ENCODE assay signal across 10 cellular contexts in the genomic region with DNA sequence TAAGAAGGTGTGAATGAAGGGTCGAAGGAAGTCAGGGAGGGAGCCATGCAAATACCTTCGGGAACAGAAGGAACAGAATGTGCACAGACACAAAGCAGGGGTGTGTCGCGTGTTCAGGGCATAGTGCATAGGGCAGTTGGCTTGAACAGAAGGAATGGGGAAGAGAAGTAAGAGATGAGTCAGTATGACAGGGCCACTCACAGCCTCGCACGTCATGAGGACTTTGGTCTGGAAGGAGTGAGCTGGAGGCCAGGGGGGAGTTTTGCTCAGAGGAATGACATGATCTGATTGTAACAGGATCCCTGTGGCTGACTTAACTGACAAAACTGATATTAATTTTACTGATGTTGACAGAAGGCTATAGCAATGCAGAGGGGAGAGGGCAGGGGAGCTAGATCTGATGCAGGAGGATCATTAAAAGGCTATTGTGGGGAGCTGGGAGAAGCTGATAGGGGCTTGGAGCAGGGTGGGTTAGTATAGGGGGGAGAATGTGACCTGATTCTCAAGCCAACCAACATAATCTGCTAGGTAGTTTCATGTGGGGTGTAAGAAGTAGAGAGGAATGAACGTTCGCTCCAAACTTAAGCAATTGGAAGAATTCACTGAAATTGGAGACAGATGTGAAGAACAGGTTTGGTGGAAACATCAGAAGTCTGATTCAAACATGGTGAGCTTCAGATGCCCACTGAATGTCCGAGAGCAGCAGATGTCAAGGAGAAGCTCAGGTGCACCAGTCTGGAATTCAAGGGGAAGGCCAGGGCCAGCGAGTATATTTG.
DNase-seq lines count a peak whose midpoint lies in the region; ATAC-seq and TF ChIP-seq lines count a peak whose summit lies in the region.
"Had no signal": no experiment of that assay in that cellular context is flagged by ENCODE, and none has a peak within 500 bp of the region (broad histone marks: within the 10 kb centered on the region; RNA-seq: fewer than 3 reads in every experiment).

No MANE protein-coding gene starts in this region.

- ATAC-seq in mucosa of descending colon, result peak; percentile 97
- ATAC-seq in GM21786 (IDR thresholded peaks at IDR 0.05; ENCODE audit: unreplicated experiment), result no peak
- no peak for ATAC-seq in GM19023 (IDR thresholded peaks at IDR 0.05; ENCODE audit: unreplicated experiment)

- DNase-seq in AG08396 (ENCODE audit: low spot score) (peak; percentile 81), LoVo (ENCODE audit: low spot score) (peak; percentile 59), choroid plexus epithelial cell (ENCODE audit: low read depth) (peak; percentile 91), mucosa of descending colon (peak; percentile 66 to 75 (median 74)), inferior parietal cortex (ENCODE audit: extremely low spot score) (no peak)
- DNase-seq in stimulated activated naive CD4-positive, alpha-beta T cell (lab: John Stamatoyannopoulos, UW), result no peak
- DNase-seq: endodermal cell, naive B cell had no signal

- TF ChIP-seq CTCF in choroid plexus epithelial cell (conservative IDR thresholded peaks at IDR 0.05; ENCODE audit: low read depth, low read length) (no peak), mucosa of descending colon (IDR thresholded peaks at IDR 0.05) (no peak)

- no peaks in the 10 kb centered on the region for H3K4me1 ChIP-seq in mucosa of descending colon (ENCODE audit: low read depth)

- no peaks in the 10 kb centered on the region for H3K36me3 ChIP-seq in mucosa of descending colon (ENCODE audit: low read depth)

- peaks cover 3% of the 10 kb centered on the region for H3K9me3 ChIP-seq in mucosa of descending colon

- H3K4me3 ChIP-seq in choroid plexus epithelial cell (ENCODE audit: low read depth, low read length) (no peak overlapping the region), mucosa of descending colon (no peak overlapping the region)

- intact Hi-C loops in mucosa of descending colon (cut with DNase I, micrococcal nuclease), result loop anchor here (5.0 to 10.0 kb wide), 2 partner anchors 510 to 513 kb away; no protein-coding TSS in a partner anchor

Comparison
In these comparisons a context has a peak if more than half of its experiments do, and no peak if none do; other contexts are left out.
1. DNase-seq: peak in AG08396 (single experiment), LoVo (single experiment), choroid plexus epithelial cell (single experiment) and mucosa of descending colon (3 of 3); none in stimulated activated naive CD4-positive, alpha-beta T cell (0 of 6) and inferior parietal cortex (single experiment).